15 cellular contexts compared by ENCODE assay signal in the genomic region with DNA sequence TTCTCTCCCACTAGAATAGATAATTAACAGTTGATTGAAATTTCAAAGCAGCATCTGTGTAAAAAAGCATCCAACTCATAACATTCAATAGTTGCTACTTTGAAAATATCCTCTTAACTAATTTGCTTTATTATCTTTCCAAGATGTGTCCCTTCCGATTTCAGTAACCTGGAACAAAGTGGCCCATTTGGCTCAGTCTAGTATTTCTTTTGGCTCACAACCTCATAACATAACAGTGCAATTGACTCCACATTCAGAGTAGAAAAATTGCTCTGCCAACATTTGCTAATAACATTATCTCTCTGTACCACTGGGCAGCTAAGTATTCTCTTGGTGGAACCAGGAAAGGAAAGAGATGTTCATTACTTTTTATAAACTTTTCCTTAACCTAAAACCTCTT.
"Had no signal": no experiment of that assay in that cellular context is flagged by ENCODE, and none has a peak within 500 bp of the region (broad histone marks: within the 10 kb centered on the region; RNA-seq: fewer than 3 reads in every experiment).

No MANE protein-coding gene starts in this region.

- H3K9me3 ChIP-seq: body of pancreas had no signal

- H3K27ac ChIP-seq: body of pancreas had no signal

- H3K4me3 ChIP-seq: body of pancreas had no signal

- H3K4me1 ChIP-seq: body of pancreas had no signal

- DNase-seq: activated CD4-positive, alpha-beta memory T cell treated with anti-CD3 and anti-CD28 coated beads, Interleukin-2, amount 10 ng/mL, durations not matched to agents 7 days and 5 days; activated CD4-positive, alpha-beta T cell treated with anti-CD3 and anti-CD28 coated beads for 4 hours; activated T-cell treated with anti-CD3 and anti-CD28 coated beads, Interleukin-2, amount 50 U/mL, for 24 hours; body of pancreas; central memory CD4-positive, alpha-beta T cell; cortex of kidney; effector CD8-positive, alpha-beta T cell; foreskin melanocyte; nucleus accumbens; small intestine; stimulated activated CD4-positive, alpha-beta T cell treated with anti-CD3 and anti-CD28 coated beads, Interleukin-4, amount 100 ng/mL, for 24 hours; stimulated activated CD8-positive, alpha-beta memory T cell treated with anti-CD3 and anti-CD28 coated beads, Interleukin-4, amount 100 ng/mL, for 48 hours; stimulated activated naive CD4-positive, alpha-beta T cell treated with Interleukin-2 at 50 U/mL for 16 hours; T-helper 17 cell; trophoblast cell had no signal

- ATAC-seq: body of pancreas, T-helper 17 cell had no signal

- H3K27me3 ChIP-seq: body of pancreas had no signal
